Comparison of ENCODE assay signal across 14 cellular contexts in genomic region chr6:106910999-106911949, GRCh38.
DNase-seq lines count a peak whose midpoint lies in the region; ATAC-seq and TF ChIP-seq lines count a peak whose summit lies in the region.
"Had no signal": no experiment of that assay in that cellular context is flagged by ENCODE, and none has a peak within 500 bp of the region (broad histone marks: within the 10 kb centered on the region; RNA-seq: fewer than 3 reads in every experiment).

No MANE protein-coding gene starts in this region.

- H3K4me3 ChIP-seq in epithelial cell of esophagus (ENCODE audit: low read length), result no peak overlapping the region
- H3K4me3 ChIP-seq: right atrium auricular region had no signal

- TF ChIP-seq CTCF in 22Rv1 (IDR thresholded peaks at IDR 0.05), result no peak
- TF ChIP-seq CTCF in epithelial cell of esophagus (IDR thresholded peaks at IDR 0.05; ENCODE audit: insufficient read depth, low read depth, low read length, missing control alignments), result peak; percentile 19

- 0 out of 2 replicates have a peak overlapping the region, but pooled peaks have one; percentile 6 for H3K27ac ChIP-seq in 22Rv1
- H3K27ac ChIP-seq: right atrium auricular region had no signal

- no peak for ATAC-seq in GM18519 (IDR thresholded peaks at IDR 0.05; ENCODE audit: low FRiP score, unreplicated experiment)
- no peak for ATAC-seq in HG03460 (IDR thresholded peaks at IDR 0.05; ENCODE audit: unreplicated experiment)
- ATAC-seq: activated CD8-positive, alpha-beta T cell treated with anti-CD3 and anti-CD28 coated beads, Interleukin-2, amount 10 ng/mL, durations not matched to agents 7 days and 5 days had no signal

- peak; percentile 77 for DNase-seq in DMS 273 treated with DMSO at 0.1 percent for 48 hours (lab: John Stamatoyannopoulos, UW)
- peak; percentile 90 for DNase-seq in NCI-H2171 treated with DMSO at 0.1 percent for 48 hours (lab: John Stamatoyannopoulos, UW)
- DNase-seq in epithelial cell of esophagus (ENCODE audit: low read depth), result peak; percentile 52
- DNase-seq in T-helper 1 cell, result no peak
- DNase-seq in SKM-1 (lab: John Stamatoyannopoulos, UW; ENCODE audit: unreplicated experiment), result no peak
- DNase-seq: activated CD8-positive, alpha-beta T cell treated with anti-CD3 and anti-CD28 coated beads, Interleukin-2, amount 10 ng/mL, durations not matched to agents 7 days and 5 days; activated naive CD4-positive, alpha-beta T cell treated with anti-CD3 and anti-CD28 coated beads, Interleukin-2, amount 10 ng/mL, durations not matched to agents 7 days and 5 days; central memory CD4-positive, alpha-beta T cell; stimulated activated CD4-positive, alpha-beta T cell treated with anti-CD3 and anti-CD28 coated beads, Interleukin-4, amount 100 ng/mL, for 4 hours; stimulated activated naive CD4-positive, alpha-beta T cell treated with Interleukin-2 at 50 U/mL for 16 hours had no signal

Comparison
In these comparisons a context has a peak if more than half of its experiments do, and no peak if none do; other contexts are left out.
1. DNase-seq: peak in DMS 273 treated with DMSO at 0.1 percent for 48 hours (single experiment), NCI-H2171 treated with DMSO at 0.1 percent for 48 hours (single experiment) and epithelial cell of esophagus (single experiment); none in T-helper 1 cell (0 of 5) and SKM-1 (single experiment).